In the genomic region with DNA sequence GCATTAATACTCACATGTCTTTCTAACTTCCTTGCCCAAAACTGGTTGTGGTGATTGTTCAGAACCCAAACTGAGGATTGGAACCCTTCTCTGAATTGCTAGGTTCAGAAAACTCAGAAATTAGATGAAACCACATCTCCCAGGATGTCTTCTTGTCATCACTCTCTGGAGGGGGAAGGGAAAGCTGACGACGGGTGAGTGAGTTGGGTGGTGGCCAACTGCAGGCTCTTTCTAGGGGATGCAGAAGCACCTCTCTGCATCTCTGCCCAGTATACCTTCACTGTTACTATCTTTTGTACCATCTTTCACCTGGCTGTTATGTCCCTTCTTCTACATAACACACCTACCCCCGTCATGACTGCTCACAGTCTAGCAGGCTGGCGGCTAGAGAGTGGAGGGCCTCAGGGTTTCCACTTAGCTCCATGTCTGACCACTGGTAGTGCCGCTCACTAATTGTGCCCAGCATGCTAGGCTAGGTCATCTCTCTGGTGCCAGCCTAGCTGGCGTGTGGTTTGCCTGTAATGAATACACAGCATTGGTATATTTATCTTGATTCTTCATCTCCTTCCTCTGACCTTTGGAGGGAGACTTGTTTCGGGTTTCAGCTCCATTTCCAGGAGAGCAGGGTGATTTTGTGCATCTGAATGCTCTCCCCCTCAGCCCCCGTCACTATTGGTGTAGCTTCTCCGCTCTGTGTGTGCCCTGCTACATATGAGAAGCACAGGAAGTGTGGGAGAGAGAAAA, we compare ENCODE assay signal across 21 cellular contexts. TPM values are rescaled to one million over a fixed set of nuclear protein-coding genes. Genes with fewer than 3 reads are reported as not detected.
DNase-seq lines count a peak whose midpoint lies in the region; ATAC-seq, FAIRE-seq and TF ChIP-seq lines count a peak whose summit lies in the region.
"Had no signal": no experiment of that assay in that cellular context is flagged by ENCODE, and none has a peak within 500 bp of the region (broad histone marks: within the 10 kb centered on the region; RNA-seq: fewer than 3 reads in every experiment).

No MANE protein-coding gene starts in this region.

- no peak overlapping the region for H3K27ac Mint-ChIP-seq in GM23338
- peak overlapping the region; percentile 76 for H3K27ac Mint-ChIP-seq in activated T-helper 1 cell treated with anti-CD3 and anti-CD28 coated beads, Interleukin-12 subunit alpha, Interleukin-12 subunit beta, Interleukin-2, Interleukin-4 antibody, amounts not matched to agents 30 ng/mL and 10 ng/mL and 1 ng/mL, durations not matched to agents 14 hours and 24 hours and 36 hours
- H3K27ac Mint-ChIP-seq in nephron: peak overlapping the region in 2 of 3 experiments; percentile 3 to 66
- H3K27ac Mint-ChIP-seq: type B pancreatic cell had no signal

- H3K4me1 Mint-ChIP-seq in GM23338: peaks cover 34% of the 10 kb centered on the region
- H3K4me1 Mint-ChIP-seq in activated T-helper 1 cell treated with anti-CD3 and anti-CD28 coated beads, Interleukin-12 subunit alpha, Interleukin-12 subunit beta, Interleukin-2, Interleukin-4 antibody, amounts not matched to agents 30 ng/mL and 10 ng/mL and 1 ng/mL, durations not matched to agents 14 hours and 24 hours and 36 hours (ENCODE audit: low read depth): peaks cover 91% of the 10 kb centered on the region
- H3K4me1 Mint-ChIP-seq in nephron: peaks cover 25% of the 10 kb centered on the region

- no peak overlapping the region for H3K27ac ChIP-seq in GM23338 (ENCODE audit: low read depth)
- H3K27ac ChIP-seq: left lung, psoas muscle had no signal

- H3K4me1 ChIP-seq in GM23338 (ENCODE audit: insufficient read depth) (peaks cover 23% of the 10 kb centered on the region), HAP-1 (peaks cover 48% of the 10 kb centered on the region)
- H3K4me1 ChIP-seq: psoas muscle had no signal

- H3K79me2 ChIP-seq in GM23338 (replicated peaks; ENCODE audit: insufficient read depth): peaks cover 32% of the 10 kb centered on the region

- H3K9me2 ChIP-seq in GM23338 (ENCODE audit: insufficient read depth): no peaks in the 10 kb centered on the region

- no peaks in the 10 kb centered on the region for H3F3A ChIP-seq in GM23338 (replicated peaks; ENCODE audit: low read depth)

- H3K9me3 Mint-ChIP-seq in GM23338 (peaks cover 3% of the 10 kb centered on the region; the same call in 1 of the 3 replicates), nephron (no peaks in the 10 kb centered on the region)
- H3K9me3 Mint-ChIP-seq in activated T-helper 1 cell treated with anti-CD3 and anti-CD28 coated beads, Interleukin-12 subunit alpha, Interleukin-12 subunit beta, Interleukin-2, Interleukin-4 antibody, amounts not matched to agents 30 ng/mL and 10 ng/mL and 1 ng/mL, durations not matched to agents 14 hours and 24 hours and 36 hours: no peaks in the 10 kb centered on the region
- H3K9me3 Mint-ChIP-seq: type B pancreatic cell had no signal

- 0 out of 2 replicates have a peak overlapping the region, but pooled peaks have one; percentile 8 for H3K4me2 ChIP-seq in GM23338
- H3K4me2 ChIP-seq: smooth muscle cell had no signal

- intact Hi-C loops in activated T-helper 1 cell treated with anti-CD3 and anti-CD28 coated beads, Interleukin-12 subunit alpha, Interleukin-12 subunit beta, Interleukin-2, Interleukin-4 antibody, amounts not matched to agents 30 ng/mL and 10 ng/mL and 1 ng/mL, durations not matched to agents 14 hours and 24 hours and 36 hours (cut with micrococcal nuclease): no loop called here

- TF ChIP-seq CTCF in GM23338 (conservative IDR thresholded peaks at IDR 0.05; ENCODE audit: low read depth in 2 of 2) (no peak), nephron (IDR thresholded peaks at IDR 0.05; ENCODE audit: unreplicated experiment in 3 of 3) (no peak)

- H3K27me3 Mint-ChIP-seq in GM23338 (ENCODE audit: insufficient read depth, low read depth, poor library complexity) (peaks cover 14% of the 10 kb centered on the region), nephron (ENCODE audit: low read depth) (no peaks in the 10 kb centered on the region)
- H3K27me3 Mint-ChIP-seq in activated T-helper 1 cell treated with anti-CD3 and anti-CD28 coated beads, Interleukin-12 subunit alpha, Interleukin-12 subunit beta, Interleukin-2, Interleukin-4 antibody, amounts not matched to agents 30 ng/mL and 10 ng/mL and 1 ng/mL, durations not matched to agents 14 hours and 24 hours and 36 hours (ENCODE audit: insufficient read depth): no peaks in the 10 kb centered on the region

- no peak for TF ChIP-seq POLR2A in H54 (IDR thresholded peaks at IDR 0.05; ENCODE audit: low read depth, low read length)

- DNase-seq in GM23338 (ENCODE audit: low spot score): no peak
- peak; percentile 30 for DNase-seq in NCI-H2196 (lab: John Stamatoyannopoulos, UW; ENCODE audit: unreplicated experiment)
- no peak for DNase-seq in activated T-helper 1 cell treated with anti-CD3 and anti-CD28 coated beads, Interleukin-12 subunit alpha, Interleukin-12 subunit beta, Interleukin-2, Interleukin-4 antibody, amounts not matched to agents 30 ng/mL and 10 ng/mL and 1 ng/mL, durations not matched to agents 14 hours and 24 hours and 36 hours (ENCODE audit: low spot score)
- DNase-seq in HAP-1 (ENCODE audit: low spot score in 2 of 2): no peak
- no peak for DNase-seq in H54 (ENCODE audit: insufficient read length, low spot score)
- DNase-seq: activated gamma-delta T cell treated with Interleukin-2 at 50 U/mL for 16 hours; DMS79; left lung; midbrain; NCI-H1694; NCI-H774; OCI-M1; psoas muscle; SIG-M5; stimulated activated CD4-positive, alpha-beta T cell treated with anti-CD3 and anti-CD28 coated beads, Interleukin-2, amount 100 ng/mL, for 48 hours had no signal

- H4K20me1 ChIP-seq in GM23338 (replicated peaks; ENCODE audit: insufficient read depth): no peaks in the 10 kb centered on the region; the same call in 1 of the 2 replicates

- in situ Hi-C loops in HAP-1 (cut with MboI; ENCODE audit: low sequenced_read_pairs): loop anchor here (25.0 kb wide), 1 partner anchor 1200 kb away; no protein-coding TSS in a partner anchor

- H3K36me3 ChIP-seq in GM23338 (ENCODE audit: insufficient read depth) (no peaks in the 10 kb centered on the region; the same call in 1 of the 2 replicates), HAP-1 (replicated peaks) (peaks cover 17% of the 10 kb centered on the region)
- H3K36me3 ChIP-seq: left lung had no signal

- H3K27me3 ChIP-seq in GM23338 (ENCODE audit: insufficient read depth): no peaks in the 10 kb centered on the region
- H3K27me3 ChIP-seq in HAP-1 (ENCODE audit: low read depth): no peaks in the 10 kb centered on the region

- ATAC-seq in GM23338: no peak
- ATAC-seq in GM19455 (IDR thresholded peaks at IDR 0.05; ENCODE audit: unreplicated experiment): no peak
- ATAC-seq: K562, left lung, psoas muscle had no signal

- no peaks in the 10 kb centered on the region for H3K9me3 ChIP-seq in HAP-1
- H3K9me3 ChIP-seq: left lung, psoas muscle had no signal

- no peak overlapping the region for H2AFZ ChIP-seq in GM23338

- no peak overlapping the region for H3K4me3 ChIP-seq in GM23338
- no peak overlapping the region for H3K4me3 ChIP-seq in HAP-1
- H3K4me3 ChIP-seq: GM12878, K562, left lung, psoas muscle, smooth muscle cell had no signal

- peaks cover 41% of the 10 kb centered on the region for H3K36me3 Mint-ChIP-seq in GM23338 (ENCODE audit: low read depth)
- H3K36me3 Mint-ChIP-seq in activated T-helper 1 cell treated with anti-CD3 and anti-CD28 coated beads, Interleukin-12 subunit alpha, Interleukin-12 subunit beta, Interleukin-2, Interleukin-4 antibody, amounts not matched to agents 30 ng/mL and 10 ng/mL and 1 ng/mL, durations not matched to agents 14 hours and 24 hours and 36 hours (ENCODE audit: low read depth): peaks cover 64% of the 10 kb centered on the region
- H3K36me3 Mint-ChIP-seq in nephron (ENCODE audit: low read depth): peaks cover 15% of the 10 kb centered on the region
- H3K36me3 Mint-ChIP-seq: type B pancreatic cell had no signal

- FAIRE-seq in H54 (lab: Jason Lieb, UNC): no peak
- FAIRE-seq: GM12878, K562 had no signal

- no peak overlapping the region for H3K4me3 Mint-ChIP-seq in GM23338
- peak overlapping the region; percentile 51 for H3K4me3 Mint-ChIP-seq in activated T-helper 1 cell treated with anti-CD3 and anti-CD28 coated beads, Interleukin-12 subunit alpha, Interleukin-12 subunit beta, Interleukin-2, Interleukin-4 antibody, amounts not matched to agents 30 ng/mL and 10 ng/mL and 1 ng/mL, durations not matched to agents 14 hours and 24 hours and 36 hours
- H3K4me3 Mint-ChIP-seq in nephron: no peak overlapping the region
- H3K4me3 Mint-ChIP-seq: type B pancreatic cell had no signal

TF ChIP-seq in GM23338, 12 proteins besides CTCF, POLR2A, EP300 and RAD21 (continues in another document):
- TF ChIP-seq REST (IDR thresholded peaks at IDR 0.05; ENCODE audit: unreplicated experiment) (no peak), CREB1 (CRISPR knock-in tag; IDR thresholded peaks at IDR 0.05; ENCODE audit: low read depth) (no peak), STAT1 (IDR thresholded peaks at IDR 0.05; ENCODE audit: unreplicated experiment) (no peak)

RNA-seq across cellular contexts. Expression of gene GRAMD1B, which starts 7.3 kb away (rescaled TPM):
- total RNA-seq in GM23338 (2014; rRNA removed; shearing (Covaris generic)): 20.0 and 24.3 TPM in 2 replicates
- 3.7 and 4.6 TPM in 2 replicates for polyA plus RNA-seq in GM23338 (2016; fragmentation: Nextera tagmentation; extraction: Ambion mirVana)
- 154 and 155 TPM in 2 replicates for total RNA-seq in activated T-helper 1 cell treated with anti-CD3 and anti-CD28 coated beads, Interleukin-12 subunit alpha, Interleukin-12 subunit beta, Interleukin-2, Interleukin-4 antibody, amounts not matched to agents 30 ng/mL and 10 ng/mL and 1 ng/mL, durations not matched to agents 14 hours and 24 hours and 36 hours
- polyA plus RNA-seq: K562 had no signal
